18 cellular contexts compared by ENCODE assay signal in genomic region chr10:35225204-35225603, GRCh38.
DNase-seq lines count a peak whose midpoint lies in the region; ATAC-seq and TF ChIP-seq lines count a peak whose summit lies in the region.
"Had no signal": no experiment of that assay in that cellular context is flagged by ENCODE, and none has a peak within 500 bp of the region (broad histone marks: within the 10 kb centered on the region; RNA-seq: fewer than 3 reads in every experiment).

No MANE protein-coding gene starts in this region.

- CTCF ChIA-PET in MCF 10A (lab: Yijun Ruan, JAX) = interaction anchor here (0.7 to 0.8 kb wide), 3 partner anchors 33 to 1554 kb away, joined by 3 read pairs; no protein-coding TSS in a partner anchor

- 53 to 76% methylated on average over 4 to 5 of the region's 5 CpGs for whole genome bisulfite sequencing in gastroesophageal sphincter (ENCODE audit: low coverage in 1 of 2), 2 donors

- no peaks in the 10 kb centered on the region for H3K27me3 ChIP-seq in breast epithelium
- H3K27me3 ChIP-seq in neutrophil = no peaks in the 10 kb centered on the region
- H3K27me3 ChIP-seq in gastroesophageal sphincter = no peaks in the 10 kb centered on the region
- H3K27me3 ChIP-seq: SJCRH30 had no signal

- no peaks in the 10 kb centered on the region for H3K4me1 Mint-ChIP-seq in MCF 10A (ENCODE audit: insufficient read depth, unreplicated experiment)
- H3K4me1 Mint-ChIP-seq: stimulated activated memory B cell treated with anti-CD40 and anti-IgM and Interleukin-4, amounts not matched to agents 10 μg/mL and 1 μg/mL and 100 μg/mL, for 72 hours had no signal

- TF ChIP-seq CTCF in MCF 10A (IDR thresholded peaks at IDR 0.05; ENCODE audit: unreplicated experiment) = no peak
- TF ChIP-seq CTCF in breast epithelium (IDR thresholded peaks at IDR 0.05) = no peak
- TF ChIP-seq CTCF in neutrophil (IDR thresholded peaks at IDR 0.05) = no peak
- TF ChIP-seq CTCF in gastroesophageal sphincter (IDR thresholded peaks at IDR 0.05) = no peak

- BruUV-seq in MCF 10A (replicated peaks; lab: Mats Ljungman, UMichigan) = no TSS peak

- intact Hi-C loops in MCF 10A (cut with micrococcal nuclease) = no loop called here
- intact Hi-C loops in breast epithelium (cut with DNase I; ENCODE audit: low total_unique reads) = no loop called here

- no peak overlapping the region for H3K4me3 ChIP-seq in breast epithelium
- peak overlapping the region in 1 of 2 experiments; percentile 31 for H3K4me3 ChIP-seq in neutrophil (ENCODE audit: low read depth in 1 of 2, low read length in 1 of 2)
- no peak overlapping the region for H3K4me3 ChIP-seq in gastroesophageal sphincter
- H3K4me3 ChIP-seq: GM12878, psoas muscle, SJCRH30 had no signal

- no peaks in the 10 kb centered on the region for H3K4me1 ChIP-seq in breast epithelium
- peaks cover 16 to 19% of the 10 kb centered on the region in 2 experiments for H3K4me1 ChIP-seq in neutrophil (ENCODE audit: control insufficient read depth in 1 of 2, insufficient read depth in 1 of 2, low read depth in 1 of 2, low read length in 1 of 2)
- H3K4me1 ChIP-seq in gastroesophageal sphincter = no peaks in the 10 kb centered on the region
- H3K4me1 ChIP-seq: psoas muscle had no signal

- in situ Hi-C loops in KBM-7 (cut with MboI; ENCODE audit: low pct_unique_long_range_greater_than_20kb, low sequenced_read_pairs) = no loop called here

- TF ChIP-seq EP300 in gastroesophageal sphincter (IDR thresholded peaks at IDR 0.05) = no peak

- H3K36me3 ChIP-seq in breast epithelium (no peaks in the 10 kb centered on the region), neutrophil (no peaks in the 10 kb centered on the region), gastroesophageal sphincter (no peaks in the 10 kb centered on the region)
- H3K36me3 ChIP-seq: SJCRH30 had no signal

- no peaks in the 10 kb centered on the region for H3K9me3 Mint-ChIP-seq in MCF 10A (ENCODE audit: unreplicated experiment)
- H3K9me3 Mint-ChIP-seq: neural crest cell; stimulated activated memory B cell treated with anti-CD40 and anti-IgM and Interleukin-4, amounts not matched to agents 10 μg/mL and 1 μg/mL and 100 μg/mL, for 72 hours had no signal

- peak; percentile 3 for DNase-seq in MCF 10A (ENCODE audit: unreplicated experiment)
- no peak for DNase-seq in breast epithelium (ENCODE audit: low spot score in 2 of 2)
- peak; percentile 33 for DNase-seq in KBM-7
- DNase-seq in central memory CD4-positive, alpha-beta T cell = peak; percentile 55
- no peak for DNase-seq in GOT3 (lab: John Stamatoyannopoulos, UW)
- DNase-seq in dedifferentiated amniotic fluid mesenchymal stem cell (ENCODE audit: extremely low spot score) = no peak
- DNase-seq: activated CD4-positive, alpha-beta T cell treated with anti-CD3 and anti-CD28 coated beads for 4 hours; AML-193; mesenchymal stem cell; NCI-H2029 treated with DMSO at 0.1 percent for 48 hours; NCI-H510A; psoas muscle; SJCRH30 had no signal

- H3K27ac ChIP-seq in breast epithelium (no peak overlapping the region), neutrophil (peak overlapping the region; percentile 77), gastroesophageal sphincter (no peak overlapping the region)
- H3K27ac ChIP-seq: psoas muscle, SJCRH30 had no signal

- H3K27ac Mint-ChIP-seq in MCF 10A (ENCODE audit: low read depth, unreplicated experiment) = no peak overlapping the region
- H3K27ac Mint-ChIP-seq: stimulated activated memory B cell treated with anti-CD40 and anti-IgM and Interleukin-4, amounts not matched to agents 10 μg/mL and 1 μg/mL and 100 μg/mL, for 72 hours had no signal

- ATAC-seq in gastroesophageal sphincter = no peak
- ATAC-seq: GM12878; stimulated activated memory B cell treated with anti-CD40 and anti-IgM and Interleukin-4, amounts not matched to agents 10 μg/mL and 1 μg/mL and 100 μg/mL, for 72 hours had no signal

- no peak overlapping the region for H3K4me3 Mint-ChIP-seq in MCF 10A (ENCODE audit: unreplicated experiment)
- H3K4me3 Mint-ChIP-seq: neural crest cell; stimulated activated memory B cell treated with anti-CD40 and anti-IgM and Interleukin-4, amounts not matched to agents 10 μg/mL and 1 μg/mL and 100 μg/mL, for 72 hours had no signal

- no peaks in the 10 kb centered on the region for H3K9me3 ChIP-seq in breast epithelium
- no peaks in the 10 kb centered on the region for H3K9me3 ChIP-seq in neutrophil
- no peaks in the 10 kb centered on the region for H3K9me3 ChIP-seq in gastroesophageal sphincter
- H3K9me3 ChIP-seq: psoas muscle, SJCRH30 had no signal

- TF ChIP-seq POLR2A in breast epithelium (IDR thresholded peaks at IDR 0.05) (no peak), gastroesophageal sphincter (IDR thresholded peaks at IDR 0.05) (no peak)

- no peaks in the 10 kb centered on the region for H3K36me3 Mint-ChIP-seq in MCF 10A (ENCODE audit: insufficient read depth, unreplicated experiment)
- H3K36me3 Mint-ChIP-seq: stimulated activated memory B cell treated with anti-CD40 and anti-IgM and Interleukin-4, amounts not matched to agents 10 μg/mL and 1 μg/mL and 100 μg/mL, for 72 hours had no signal

- no peaks in the 10 kb centered on the region for H3K27me3 Mint-ChIP-seq in MCF 10A (ENCODE audit: insufficient read depth, unreplicated experiment)

- POLR2A ChIA-PET in MCF 10A (lab: Yijun Ruan, JAX) = interaction anchor here (0.6 kb wide), 1 partner anchor 1547 kb away, joined by 3 read pairs; no protein-coding TSS in a partner anchor

Comparison
In these comparisons a context has a peak if more than half of its experiments do, and no peak if none do; other contexts are left out.
1. DNase-seq: peak in MCF 10A (single experiment), KBM-7 (single experiment) and central memory CD4-positive, alpha-beta T cell (single experiment); none in breast epithelium (0 of 2), GOT3 (single experiment) and dedifferentiated amniotic fluid mesenchymal stem cell (single experiment).